ENCODE assay signal across 8 cellular contexts in genomic region chr12:51951843-51952722, GRCh38. TPM values are rescaled to one million over a fixed set of nuclear protein-coding genes. Genes with fewer than 3 reads are reported as not detected.
DNase-seq lines count a peak whose midpoint lies in the region; ATAC-seq and TF ChIP-seq lines count a peak whose summit lies in the region.

No MANE protein-coding gene starts in this region.

- H3K9ac ChIP-seq in HUES6 (ENCODE audit: low read length) (peak overlapping the region; percentile 78), rectal smooth muscle tissue (ENCODE audit: low read length) (peak overlapping the region; percentile 61)

- DNase-seq in EL (peak; percentile 26), left ventricle myocardium inferior (no peak), amniotic stem cell (lab: John Stamatoyannopoulos, UW) (no peak), cerebellum (ENCODE audit: low spot score) (no peak)
- DNase-seq in activated T-helper 2 cell treated with anti-CD3 and anti-CD28 coated beads, Interferon-gamma antibody, Interleukin-2, Interleukin-4, amounts not matched to agents 10 μg/mL and 5 μg/mL and 100 μg/mL, durations not matched to agents 14 hours and 24 hours and 36 hours (ENCODE audit: low spot score) = no peak

- no peaks in the 10 kb centered on the region for H3K36me3 Mint-ChIP-seq in activated T-helper 2 cell treated with anti-CD3 and anti-CD28 coated beads, Interferon-gamma antibody, Interleukin-2, Interleukin-4, amounts not matched to agents 10 μg/mL and 5 μg/mL and 100 μg/mL, durations not matched to agents 14 hours and 24 hours and 36 hours (ENCODE audit: low read depth)

- H3K4me1 Mint-ChIP-seq in activated T-helper 2 cell treated with anti-CD3 and anti-CD28 coated beads, Interferon-gamma antibody, Interleukin-2, Interleukin-4, amounts not matched to agents 10 μg/mL and 5 μg/mL and 100 μg/mL, durations not matched to agents 14 hours and 24 hours and 36 hours (ENCODE audit: low read depth) = peaks cover 6% of the 10 kb centered on the region

- peak overlapping the region; percentile 68 for H3K4me3 ChIP-seq in HUES6 (ENCODE audit: low read depth, low read length)
- H3K4me3 ChIP-seq in left ventricle myocardium inferior = peak overlapping the region; percentile 91
- peak overlapping the region; percentile 87 for H3K4me3 ChIP-seq in rectal smooth muscle tissue (ENCODE audit: low read length)

- ATAC-seq in HG03520 (IDR thresholded peaks at IDR 0.05; ENCODE audit: unreplicated experiment) = no peak

- H3K9me3 Mint-ChIP-seq in activated T-helper 2 cell treated with anti-CD3 and anti-CD28 coated beads, Interferon-gamma antibody, Interleukin-2, Interleukin-4, amounts not matched to agents 10 μg/mL and 5 μg/mL and 100 μg/mL, durations not matched to agents 14 hours and 24 hours and 36 hours = no peaks in the 10 kb centered on the region

- H3K4me3 Mint-ChIP-seq in activated T-helper 2 cell treated with anti-CD3 and anti-CD28 coated beads, Interferon-gamma antibody, Interleukin-2, Interleukin-4, amounts not matched to agents 10 μg/mL and 5 μg/mL and 100 μg/mL, durations not matched to agents 14 hours and 24 hours and 36 hours (ENCODE audit: low read depth) = peak overlapping the region; percentile 60

- H3K27me3 ChIP-seq in HUES6 (ENCODE audit: control insufficient read depth, insufficient read depth, low read length) (peaks cover 50% of the 10 kb centered on the region), left ventricle myocardium inferior (ENCODE audit: low read depth) (no peaks in the 10 kb centered on the region), rectal smooth muscle tissue (ENCODE audit: control insufficient read depth, insufficient read depth, low read length) (no peaks in the 10 kb centered on the region)

- H3K27ac Mint-ChIP-seq in activated T-helper 2 cell treated with anti-CD3 and anti-CD28 coated beads, Interferon-gamma antibody, Interleukin-2, Interleukin-4, amounts not matched to agents 10 μg/mL and 5 μg/mL and 100 μg/mL, durations not matched to agents 14 hours and 24 hours and 36 hours = no peak overlapping the region

- no peak for TF ChIP-seq CTCF in left ventricle myocardium inferior (IDR thresholded peaks at IDR 0.05; ENCODE audit: borderline replicate concordance)

- no peaks in the 10 kb centered on the region for H3K9me3 ChIP-seq in HUES6 (ENCODE audit: control insufficient read depth, insufficient read depth, low read depth, low read length)
- no peaks in the 10 kb centered on the region for H3K9me3 ChIP-seq in left ventricle myocardium inferior (replicated peaks)

- peaks cover 69% of the 10 kb centered on the region for H3K27me3 Mint-ChIP-seq in activated T-helper 2 cell treated with anti-CD3 and anti-CD28 coated beads, Interferon-gamma antibody, Interleukin-2, Interleukin-4, amounts not matched to agents 10 μg/mL and 5 μg/mL and 100 μg/mL, durations not matched to agents 14 hours and 24 hours and 36 hours (ENCODE audit: low read depth)

- H3K4me1 ChIP-seq in HUES6 (ENCODE audit: control insufficient read depth, insufficient read depth, low read length) (peaks cover 12% of the 10 kb centered on the region), left ventricle myocardium inferior (peaks cover 51% of the 10 kb centered on the region), rectal smooth muscle tissue (ENCODE audit: control insufficient read depth, insufficient read depth, low read length) (peaks cover 15% of the 10 kb centered on the region)

- intact Hi-C loops in activated T-helper 2 cell treated with anti-CD3 and anti-CD28 coated beads, Interferon-gamma antibody, Interleukin-2, Interleukin-4, amounts not matched to agents 10 μg/mL and 5 μg/mL and 100 μg/mL, durations not matched to agents 14 hours and 24 hours and 36 hours (cut with micrococcal nuclease) = loop anchor here (1.0 to 2.0 kb wide), 2 partner anchors 19 to 29 kb away; no protein-coding TSS in a partner anchor
- intact Hi-C loops in left ventricle myocardium inferior (cut with micrococcal nuclease) = no loop called here

- H3K36me3 ChIP-seq in HUES6 (ENCODE audit: control insufficient read depth, insufficient read depth, low read length) (no peaks in the 10 kb centered on the region), left ventricle myocardium inferior (no peaks in the 10 kb centered on the region), rectal smooth muscle tissue (ENCODE audit: control insufficient read depth, insufficient read depth, low read length) (no peaks in the 10 kb centered on the region)

- H3K27ac ChIP-seq in HUES6 (ENCODE audit: low read depth, low read length) (peak overlapping the region; percentile 51; the same call in 1 of the 2 replicates), left ventricle myocardium inferior (replicated peaks) (peak overlapping the region; percentile 89), rectal smooth muscle tissue (ENCODE audit: low read depth, low read length) (peak overlapping the region; percentile 75)

RNA-seq across cellular contexts. Expression of gene ACVR1B, which starts 0.6 kb away (rescaled TPM):
- total RNA-seq in activated T-helper 2 cell treated with anti-CD3 and anti-CD28 coated beads, Interferon-gamma antibody, Interleukin-2, Interleukin-4, amounts not matched to agents 10 μg/mL and 5 μg/mL and 100 μg/mL, durations not matched to agents 14 hours and 24 hours and 36 hours = 2.4 and 2.5 TPM in 2 replicates
- total RNA-seq in left ventricle myocardium inferior = 8.5 TPM
- total RNA-seq in cerebellum = 36.5 TPM

RNA-seq across cellular contexts. Expression of gene ACVRL1, which starts 44.8 kb away (rescaled TPM):
- total RNA-seq in activated T-helper 2 cell treated with anti-CD3 and anti-CD28 coated beads, Interferon-gamma antibody, Interleukin-2, Interleukin-4, amounts not matched to agents 10 μg/mL and 5 μg/mL and 100 μg/mL, durations not matched to agents 14 hours and 24 hours and 36 hours = not detected in 2 replicates
- 36.9 TPM for total RNA-seq in left ventricle myocardium inferior
- 12.3 TPM for total RNA-seq in cerebellum

RNA-seq across cellular contexts. Expression of gene TAMALIN, which starts 54.7 kb away (rescaled TPM):
- total RNA-seq in activated T-helper 2 cell treated with anti-CD3 and anti-CD28 coated beads, Interferon-gamma antibody, Interleukin-2, Interleukin-4, amounts not matched to agents 10 μg/mL and 5 μg/mL and 100 μg/mL, durations not matched to agents 14 hours and 24 hours and 36 hours = 6.0 and 6.1 TPM in 2 replicates
- total RNA-seq in left ventricle myocardium inferior (20.0 TPM), cerebellum (5.4 TPM)

Comparison
In these comparisons a context has a peak if more than half of its experiments do, and no peak if none do; other contexts are left out.
1. RNA of gene ACVRL1, which starts 44.8 kb away (total RNA-seq): 36.9 TPM in left ventricle myocardium inferior (single experiment) and 12.3 TPM in cerebellum (single experiment); not detected in activated T-helper 2 cell treated with anti-CD3 and anti-CD28 coated beads, Interferon-gamma antibody, Interleukin-2, Interleukin-4, amounts not matched to agents 10 μg/mL and 5 μg/mL and 100 μg/mL, durations not matched to agents 14 hours and 24 hours and 36 hours; every median in the first group is over 10 times any median in the second.
2. Peak in every context shown above with its lines, with median percentiles within 50 percentile points of each other: H3K27ac ChIP-seq and H3K4me3 ChIP-seq.